ENCODE assay signal across 8 cellular contexts in genomic region chr6:3752538-3753227, GRCh38. TPM values are rescaled to one million over a fixed set of nuclear protein-coding genes. Genes with fewer than 3 reads are reported as not detected.
DNase-seq lines count a peak whose midpoint lies in the region; ATAC-seq and TF ChIP-seq lines count a peak whose summit lies in the region.

No MANE protein-coding gene starts in this region.

- CTCF ChIA-PET in activated CD4-positive, alpha-beta T cell treated with anti-CD3 and anti-CD28 coated beads for 36 hours (lab: Charles Lee) = interaction anchor here (0.7 kb wide), 1 partner anchor 239 kb away, joined by 3 read pairs; no protein-coding TSS in a partner anchor

- H3K9me3 ChIP-seq in breast epithelium = no peaks in the 10 kb centered on the region
- H3K9me3 ChIP-seq in thoracic aorta = no peaks in the 10 kb centered on the region

- H3K4me3 ChIP-seq in breast epithelium (peak overlapping the region; percentile 89 to 99 (median 95)), lower leg skin (ENCODE audit: low read depth, poor library complexity, severe bottlenecking) (peak overlapping the region; percentile 87), thoracic aorta (peak overlapping the region; percentile 94)

- H3K4me1 ChIP-seq in breast epithelium = peaks cover 0 to 7% of the 10 kb centered on the region in 2 donors
- peaks cover 3 to 12% of the 10 kb centered on the region in 2 donors for H3K4me1 ChIP-seq in thoracic aorta (ENCODE audit: control insufficient read depth in 1 of 2, low read depth in 2 of 2)

- no peak for ATAC-seq in activated CD4-positive, alpha-beta T cell treated with anti-CD3 and anti-CD28 coated beads for 36 hours
- ATAC-seq in thoracic aorta (ENCODE audit: insufficient number of reproducible peaks, low FRiP score, low read depth) (no peak), HG02852 (IDR thresholded peaks at IDR 0.05; ENCODE audit: unreplicated experiment) (no peak), GM19351 (IDR thresholded peaks at IDR 0.05; ENCODE audit: unreplicated experiment) (no peak)

- no peak for DNase-seq in activated CD4-positive, alpha-beta T cell treated with anti-CD3 and anti-CD28 coated beads for 36 hours
- DNase-seq in activated CD4-positive, alpha-beta T cell treated with anti-CD3 and anti-CD28 coated beads for 48 hours = no peak
- DNase-seq in breast epithelium (ENCODE audit: low spot score in 2 of 2) = no peak
- peak in 1 of 2 donors; percentile 67 for DNase-seq in lower leg skin (ENCODE audit: low spot score in 2 of 2)
- no peak for DNase-seq in thoracic aorta (ENCODE audit: low spot score)
- DNase-seq in effector CD8-positive, alpha-beta T cell (lab: John Stamatoyannopoulos, UW) = no peak

- peak overlapping the region; percentile 98 to 99 for H3K27ac ChIP-seq in breast epithelium
- H3K27ac ChIP-seq in thoracic aorta = peak overlapping the region; percentile 97 to 100

- TF ChIP-seq CTCF in breast epithelium (IDR thresholded peaks at IDR 0.05) (no peak), lower leg skin (IDR thresholded peaks at IDR 0.05) (no peak), thoracic aorta (IDR thresholded peaks at IDR 0.05) (no peak)

- H3K36me3 Mint-ChIP-seq in activated CD4-positive, alpha-beta T cell treated with anti-CD3 and anti-CD28 coated beads for 36 hours (ENCODE audit: low read depth) = no peaks in the 10 kb centered on the region

- no peak overlapping the region for H3K27ac Mint-ChIP-seq in activated CD4-positive, alpha-beta T cell treated with anti-CD3 and anti-CD28 coated beads for 36 hours

- peaks cover 2% of the 10 kb centered on the region for H3K4me1 Mint-ChIP-seq in activated CD4-positive, alpha-beta T cell treated with anti-CD3 and anti-CD28 coated beads for 36 hours

- H3K27me3 ChIP-seq in breast epithelium (no peaks in the 10 kb centered on the region), thoracic aorta (replicated peaks; ENCODE audit: insufficient read depth) (no peaks in the 10 kb centered on the region)

- WGBS in lower leg skin, 2 donors = 34 to 36% methylated on average over 18 to 21 of the region's 21 CpGs

- intact Hi-C loops in activated CD4-positive, alpha-beta T cell treated with anti-CD3 and anti-CD28 coated beads for 36 hours (cut with DNase I, micrococcal nuclease) = no loop called here
- intact Hi-C loops in breast epithelium (cut with DNase I; ENCODE audit: low total_unique reads) (loop anchor here (1.0 kb wide), 1 partner anchor 73 kb away; no protein-coding TSS in a partner anchor), lower leg skin (cut with DNase I; ENCODE audit: low total_unique reads) (loop anchor here (10.0 kb wide), 1 partner anchor 72 kb away; no protein-coding TSS in a partner anchor)

- H3K9me3 Mint-ChIP-seq in activated CD4-positive, alpha-beta T cell treated with anti-CD3 and anti-CD28 coated beads for 36 hours (ENCODE audit: low read depth) = no peaks in the 10 kb centered on the region

- TF ChIP-seq POLR2A in breast epithelium (IDR thresholded peaks at IDR 0.05) (no peak), lower leg skin (IDR thresholded peaks at IDR 0.05) (no peak)

- H3K27me3 Mint-ChIP-seq in activated CD4-positive, alpha-beta T cell treated with anti-CD3 and anti-CD28 coated beads for 36 hours = peaks cover 25% of the 10 kb centered on the region

- peak overlapping the region; percentile 10 for H3K4me3 Mint-ChIP-seq in activated CD4-positive, alpha-beta T cell treated with anti-CD3 and anti-CD28 coated beads for 36 hours

- POLR2A ChIA-PET in activated CD4-positive, alpha-beta T cell treated with anti-CD3 and anti-CD28 coated beads for 36 hours (lab: Charles Lee) = no interaction called here

- no peaks in the 10 kb centered on the region for H3K36me3 ChIP-seq in breast epithelium
- no peaks in the 10 kb centered on the region for H3K36me3 ChIP-seq in thoracic aorta

RNA-seq across cellular contexts. Expression of gene PXDC1, which starts 1.2 kb away (rescaled TPM):
- total RNA-seq in activated CD4-positive, alpha-beta T cell treated with anti-CD3 and anti-CD28 coated beads for 36 hours = 1 to 10 TPM; 1.6 to 2.4 TPM
- 100 to 1,000 TPM in 1 of 3 donors, 10 to 100 TPM in 2; 86.2 to 122 (median 88.0) TPM for total RNA-seq in breast epithelium
- 100 to 1,000 TPM in 1 of 4 donors, 10 to 100 TPM in 3; 58.4 to 103 (median 72.4) TPM for total RNA-seq in lower leg skin
- 100 to 1,000 TPM; 406 to 488 TPM for total RNA-seq in thoracic aorta

Comparison
In these comparisons a context has a peak if more than half of its experiments do, and no peak if none do; other contexts are left out.
1. RNA of gene PXDC1, which starts 1.2 kb away (total RNA-seq): 406 to 488 TPM in thoracic aorta, 86.2 to 122 TPM in breast epithelium and 58.4 to 103 TPM in lower leg skin; 1.6 to 2.4 TPM in activated CD4-positive, alpha-beta T cell treated with anti-CD3 and anti-CD28 coated beads for 36 hours; every median in the first group is over 10 times any median in the second.
2. intact Hi-C loops: an anchor here in breast epithelium (1.0 kb wide) and lower leg skin (10.0 kb wide); none called in activated CD4-positive, alpha-beta T cell treated with anti-CD3 and anti-CD28 coated beads for 36 hours.
3. Peak in every context shown above with its lines, with median percentiles within 50 percentile points of each other: H3K4me3 ChIP-seq.